In genomic region chr20:58712823-58713731, GRCh38 we compare ENCODE assay signal across 19 cellular contexts. TPM values are rescaled to one million over a fixed set of nuclear protein-coding genes. Genes with fewer than 3 reads are reported as not detected.
DNase-seq lines count a peak whose midpoint lies in the region; ATAC-seq, FAIRE-seq and TF ChIP-seq lines count a peak whose summit lies in the region.
"Had no signal": no experiment of that assay in that cellular context is flagged by ENCODE, and none has a peak within 500 bp of the region (broad histone marks: within the 10 kb centered on the region; RNA-seq: fewer than 3 reads in every experiment).

No MANE protein-coding gene starts in this region.

- TF ChIP-seq POLR2A in K562 (conservative IDR thresholded peaks at IDR 0.05) (no peak), uterus (IDR thresholded peaks at IDR 0.05) (no peak)

- H3K27me3 ChIP-seq in K562 (ENCODE audit: control insufficient read depth in 2 of 2, insufficient read depth in 2 of 2, low read length in 2 of 2) (peaks cover 0 to 55% of the 10 kb centered on the region in 2 experiments; a peak in 2 of 5 replicates), uterus (no peaks in the 10 kb centered on the region)

- H4K20me1 ChIP-seq in K562 (replicated peaks; ENCODE audit: control insufficient read depth, insufficient read depth, low read length), result no peaks in the 10 kb centered on the region
- H4K20me1 ChIP-seq in OCI-LY7 (ENCODE audit: insufficient read depth, low read length), result no peaks in the 10 kb centered on the region

- no peak overlapping the region for H3K27ac Mint-ChIP-seq in mesothelial cell of epicardium
- H3K27ac Mint-ChIP-seq: activated B cell treated with CpG ODN at 0.5 μM for 24 hours, brain had no signal

- ATAC-seq in K562 (no peak), GM18861 (IDR thresholded peaks at IDR 0.05; ENCODE audit: unreplicated experiment) (no peak)

- peaks cover 2% of the 10 kb centered on the region for H3K9me1 ChIP-seq in K562 (ENCODE audit: control insufficient read depth, insufficient read depth, low read length)

- no peak overlapping the region for H3K4me2 ChIP-seq in K562 (ENCODE audit: insufficient read depth, low read length)
- no peak overlapping the region for H3K4me2 ChIP-seq in OCI-LY7 (ENCODE audit: low read length)
- H3K4me2 ChIP-seq: KMS-11 had no signal

- no peak for FAIRE-seq in K562 (lab: Jason Lieb, UNC)

- WGBS in K562 (ENCODE audit: insufficient coverage, low coverage, missing lambda C conversion rate), result 17% methylated on average over 20 of the region's 23 CpGs

- H3K9me3 ChIP-seq in K562 (replicated peaks; ENCODE audit: control insufficient read depth, insufficient read depth, low read depth, low read length) (no peaks in the 10 kb centered on the region), uterus (no peaks in the 10 kb centered on the region), OCI-LY7 (ENCODE audit: low read length) (no peaks in the 10 kb centered on the region)
- H3K9me3 ChIP-seq: thoracic aorta had no signal

- TF ChIP-seq CTCF in K562 (IDR thresholded peaks at IDR 0.05 in 2 of 3, conservative IDR thresholded peaks at IDR 0.05 in 1 of 3; ENCODE audit: insufficient read depth in 2 of 3, low read depth in 1 of 3, low read length in 3 of 3) (no peak), mesothelial cell of epicardium (IDR thresholded peaks at IDR 0.05; ENCODE audit: unreplicated experiment) (no peak), uterus (IDR thresholded peaks at IDR 0.05) (no peak), OCI-LY7 (conservative IDR thresholded peaks at IDR 0.05; ENCODE audit: low read length) (no peak)

- DNase-seq in stimulated activated CD4-positive, alpha-beta T cell treated with anti-CD3 and anti-CD28 coated beads, Interleukin-4, amount 100 ng/mL, for 24 hours, result peak; percentile 2
- no peak for DNase-seq in stimulated activated CD4-positive, alpha-beta T cell treated with anti-CD3 and anti-CD28 coated beads, Interleukin-4, amount 100 ng/mL, for 1 hour
- no peak for DNase-seq in K562 (ENCODE audit: extremely low read depth in 1 of 4, low spot score in 3 of 4)
- peak; percentile 15 to 37 for DNase-seq in mesothelial cell of epicardium (ENCODE audit: low spot score in 2 of 2, unreplicated experiment in 2 of 2)
- peak; percentile 11 to 12 for DNase-seq in uterus
- no peak for DNase-seq in NCI-H2107 treated with DMSO at 0.1 percent for 48 hours (lab: John Stamatoyannopoulos, UW; ENCODE audit: unreplicated experiment)
- DNase-seq in OCI-LY7 (ENCODE audit: low spot score), result no peak
- DNase-seq: effector CD8-positive, alpha-beta T cell; mesendoderm; NCI-H146; NCI-H524; OCI-M1; stimulated activated CD4-positive, alpha-beta T cell treated with anti-CD3 and anti-CD28 coated beads, Interleukin-15, amount 100 ng/mL, for 24 hours had no signal

- no peak overlapping the region for H3K4me3 ChIP-seq in K562
- H3K4me3 ChIP-seq in uterus, result no peak overlapping the region
- no peak overlapping the region for H3K4me3 ChIP-seq in OCI-LY7 (ENCODE audit: low read depth, low read length, poor library complexity, severe bottlenecking)
- H3K4me3 ChIP-seq: thoracic aorta had no signal

- intact Hi-C loops in K562 (cut with micrococcal nuclease) (no loop called here), uterus (cut with DNase I; ENCODE audit: low total_unique reads) (no loop called here), OCI-LY7 (cut with micrococcal nuclease; ENCODE audit: unreplicated experiment) (no loop called here)

- BruUV-seq in K562 (replicated peaks; lab: Mats Ljungman, UMichigan) (no TSS peak), OCI-LY7 (replicated peaks; lab: Mats Ljungman, UMichigan) (no TSS peak)

- H3K36me3 Mint-ChIP-seq in mesothelial cell of epicardium, result peaks cover 3% of the 10 kb centered on the region

- H3K4me3 Mint-ChIP-seq in mesothelial cell of epicardium, result no peak overlapping the region
- H3K4me3 Mint-ChIP-seq: activated B cell treated with CpG ODN at 0.5 μM for 24 hours, brain had no signal

- H3K79me2 ChIP-seq in K562 (ENCODE audit: control insufficient read depth, insufficient read depth, low read length) (no peaks in the 10 kb centered on the region), OCI-LY7 (ENCODE audit: insufficient read depth, low read depth, low read length) (no peaks in the 10 kb centered on the region)

- H3K4me1 ChIP-seq in K562 (replicated peaks in 1 of 2; ENCODE audit: control insufficient read depth in 2 of 2, insufficient read depth in 2 of 2, low read length in 2 of 2), result peaks cover 0 to 27% of the 10 kb centered on the region in 2 experiments; a peak in 1 of 5 replicates
- H3K4me1 ChIP-seq in uterus, result no peaks in the 10 kb centered on the region
- no peaks in the 10 kb centered on the region for H3K4me1 ChIP-seq in OCI-LY7 (ENCODE audit: insufficient read depth, low read length, poor library complexity, severe bottlenecking)

- no peak for TF ChIP-seq RAD21 in K562 (CRISPR knock-in tag; conservative IDR thresholded peaks at IDR 0.05 in 1 of 2, IDR thresholded peaks at IDR 0.05 in 1 of 2)

- H3K27me3 Mint-ChIP-seq in mesothelial cell of epicardium (ENCODE audit: low read depth), result no peaks in the 10 kb centered on the region
- H3K27me3 Mint-ChIP-seq: activated B cell treated with CpG ODN at 0.5 μM for 24 hours, brain had no signal

- H3K9me3 Mint-ChIP-seq in mesothelial cell of epicardium, result no peaks in the 10 kb centered on the region
- H3K9me3 Mint-ChIP-seq: activated B cell treated with CpG ODN at 0.5 μM for 24 hours had no signal

- no peak for TF ChIP-seq EP300 in K562 (IDR thresholded peaks at IDR 0.05; ENCODE audit: low read length)

- CTCF ChIA-PET in K562 (lab: Yijun Ruan, JAX; ENCODE audit: low intra/inter-chr PET ratio) (no interaction called here), OCI-LY7 (lab: Charles Lee; ENCODE audit: unreplicated experiment) (no interaction called here)

- H2AFZ ChIP-seq in K562 (ENCODE audit: low read depth, low read length) (no peak overlapping the region), OCI-LY7 (ENCODE audit: low read length) (no peak overlapping the region)

- no peaks in the 10 kb centered on the region for H3K36me3 ChIP-seq in K562 (ENCODE audit: control insufficient read depth, insufficient read depth, low read length)
- no peaks in the 10 kb centered on the region for H3K36me3 ChIP-seq in uterus
- no peaks in the 10 kb centered on the region for H3K36me3 ChIP-seq in OCI-LY7 (ENCODE audit: insufficient read depth, low read length)

- H3K9me2 ChIP-seq in OCI-LY7 (ENCODE audit: insufficient read depth, low read length), result no peaks in the 10 kb centered on the region

- no peak overlapping the region; a peak in 1 of 4 replicates for H3K9ac ChIP-seq in K562 (ENCODE audit: insufficient read depth in 1 of 2, low read depth in 2 of 2, low read length in 2 of 2)
- H3K9ac ChIP-seq: KMS-11 had no signal

- no peaks in the 10 kb centered on the region for H3K4me1 Mint-ChIP-seq in mesothelial cell of epicardium

- POLR2A ChIA-PET in K562 (lab: Yijun Ruan, JAX) (interaction anchor here (1.0 kb wide), 1 partner anchor 13 kb away, joined by 4 read pairs; no protein-coding TSS in a partner anchor), OCI-LY7 (lab: Charles Lee) (interaction anchor here (0.6 kb wide), 1 partner anchor 1434 kb away, joined by 3 read pairs; no protein-coding TSS in a partner anchor)

- H3K27ac ChIP-seq in K562 (ENCODE audit: extremely low read depth, low read depth, low read length) (no peak overlapping the region), uterus (no peak overlapping the region), OCI-LY7 (ENCODE audit: low read depth, low read length, poor library complexity, severe bottlenecking) (no peak overlapping the region)
- H3K27ac ChIP-seq: C4-2B, KMS-11, thoracic aorta had no signal

- in situ Hi-C loops in K562 (cut with MboI), result no loop called here

TF ChIP-seq in K562, 482 proteins besides CTCF, POLR2A, EP300 and RAD21:
- no peak for TF ChIP-seq TCF7 (IDR thresholded peaks at IDR 0.05; ENCODE audit: borderline replicate concordance)
- TF ChIP-seq POLR2G (IDR thresholded peaks at IDR 0.05; ENCODE audit: low read depth, low read length), result 0 out of 2 replicates have a peak, but pooled peaks have one; percentile 6

RNA-seq across cellular contexts. Expression of gene NPEPL1, which starts 20.5 kb away (rescaled TPM):
- total RNA-seq in K562 (2011; cell fraction: chromatin; rRNA removed; ENCODE audit: low replicate concordance), result 5.5 and 12.5 TPM in 2 replicates
- 9.0 and 10.3 TPM in 2 replicates for total RNA-seq in K562 (2011; cell fraction: nucleolus; rRNA removed)
- total RNA-seq in K562 (2011; cell fraction: nucleoplasm; rRNA removed), result 6.3 and 7.2 TPM in 2 replicates
- total RNA-seq in K562 (2014; rRNA removed) (1.1 and 1.4 TPM in 2 replicates), K562 (2014; rRNA removed; fragmentation: Illumina TruSeq; extraction: Trizol) (0.22 and 0.29 TPM in 2 replicates), K562 (2015; rRNA removed; fragmentation: Illumina TruSeq; extraction: Trizol) (1.7 and 1.9 TPM in 2 replicates), K562 (2021) (2.3 and 3.9 TPM in 2 replicates), mesothelial cell of epicardium (65.8 to 71.5 TPM (median 69.6 TPM) in 3 replicates), uterus (10 to 100 TPM; 14.1 to 35.2 (median 24.7) TPM), OCI-LY7 (2022) (9.6 and 11.5 TPM in 2 replicates)
- polyA plus RNA-seq in K562 (2011; rRNA removed) (0.36 and 1.6 TPM in 2 replicates), K562 (2014; fragmentation: Illumina TruSeq; extraction: Trizol) (0.94 and 1.8 TPM in 2 replicates), K562 (2014; fragmentation: Nextera tagmentation; extraction: Ambion mirVana) (under 1 TPM; 0.04 to 0.07 TPM), K562 (2014; rRNA removed) (5.0 and 5.6 TPM in 2 replicates)
- polyA plus RNA-seq in K562 (2011; cell fraction: cytosol; rRNA removed), result 0.16 and 0.62 TPM in 2 replicates
- 23.5 and 26.4 TPM in 2 replicates for polyA plus RNA-seq in K562 (2011; cell fraction: nucleus; rRNA removed)
- polyA plus RNA-seq in K562 (2012), result 3.4 and 7.1 TPM in 2 replicates
- polyA minus RNA-seq in K562 (2011; rRNA and poly(A)+ RNA removed), result 0.21 and 0.27 TPM in 2 replicates
- 0.95 and 1.0 TPM in 2 replicates for polyA minus RNA-seq in K562 (2011; cell fraction: cytosol; rRNA and poly(A)+ RNA removed)
- polyA minus RNA-seq in K562 (2011; cell fraction: nucleus; rRNA and poly(A)+ RNA removed), result 3.3 and 4.0 TPM in 2 replicates
- 3.4 and 4.7 TPM in 2 replicates for total RNA-seq in OCI-LY7 (2014; rRNA removed; shearing (Covaris generic))

Comparison
In these comparisons a context has a peak if more than half of its experiments do, and no peak if none do; other contexts are left out.
1. DNase-seq: peak in stimulated activated CD4-positive, alpha-beta T cell treated with anti-CD3 and anti-CD28 coated beads, Interleukin-4, amount 100 ng/mL, for 24 hours (single experiment), mesothelial cell of epicardium (2 of 2) and uterus (2 of 2); none in stimulated activated CD4-positive, alpha-beta T cell treated with anti-CD3 and anti-CD28 coated beads, Interleukin-4, amount 100 ng/mL, for 1 hour (single experiment), K562 (0 of 4), NCI-H2107 treated with DMSO at 0.1 percent for 48 hours (single experiment) and OCI-LY7 (single experiment).